In genomic region chr4:48409203-48409602, GRCh38 we compare ENCODE assay signal across 21 cellular contexts.
DNase-seq lines count a peak whose midpoint lies in the region; ATAC-seq, FAIRE-seq and TF ChIP-seq lines count a peak whose summit lies in the region.
"Had no signal": no experiment of that assay in that cellular context is flagged by ENCODE, and none has a peak within 500 bp of the region (broad histone marks: within the 10 kb centered on the region; RNA-seq: fewer than 3 reads in every experiment).

No MANE protein-coding gene starts in this region.

- no peak overlapping the region for H3K4me3 ChIP-seq in small intestine (ENCODE audit: low read depth in 1 of 2, low read length in 2 of 2)

- no peaks in the 10 kb centered on the region for H3K27me3 Mint-ChIP-seq in mesothelial cell of epicardium (ENCODE audit: low read depth)
- H3K27me3 Mint-ChIP-seq: CD8-positive, alpha-beta memory T cell had no signal

- peaks cover 3% of the 10 kb centered on the region for H3K4me1 Mint-ChIP-seq in mesothelial cell of epicardium

- no peak for TF ChIP-seq CTCF in mesothelial cell of epicardium (IDR thresholded peaks at IDR 0.05; ENCODE audit: unreplicated experiment)

- H3K4me1 ChIP-seq in small intestine (ENCODE audit: control insufficient read depth in 2 of 2, insufficient read depth in 1 of 2, low read depth in 1 of 2, low read length in 1 of 2): no peaks in the 10 kb centered on the region

- DNase-seq in HTR-8/SVneo (ENCODE audit: insufficient read length, low spot score): no peak
- DNase-seq in RKO (ENCODE audit: low spot score): peak; percentile 35
- DNase-seq in fibroblast of gingiva (ENCODE audit: low read depth): peak; percentile 3
- peak; percentile 16 for DNase-seq in small intestine
- no peak for DNase-seq in mesothelial cell of epicardium (ENCODE audit: low spot score in 2 of 2, unreplicated experiment in 2 of 2)
- no peak for DNase-seq in caudate nucleus (lab: John Stamatoyannopoulos, UW)
- DNase-seq: ACHN; C1 segment of cervical spinal cord; CD8-positive, alpha-beta memory T cell; HFFc6; IMR-90; MM.1S; NCI-H1105; NCI-H1694 treated with DMSO at 0.1 percent for 48 hours; NCI-H524 treated with DMSO at 0.1 percent for 48 hours; PC-3; SIG-M5 had no signal

- FAIRE-seq in HTR-8/SVneo (lab: Jason Lieb, UNC): peak; percentile 13
- no peak for FAIRE-seq in small intestine (lab: Jason Lieb, UNC)
- FAIRE-seq: H54 had no signal

- H3K27ac Mint-ChIP-seq in mesothelial cell of epicardium: no peak overlapping the region
- H3K27ac Mint-ChIP-seq: HFFc6 had no signal

- H3K9me3 ChIP-seq in small intestine (ENCODE audit: control insufficient read depth, low read depth): no peaks in the 10 kb centered on the region

- H3K27ac ChIP-seq in small intestine (ENCODE audit: low read depth in 1 of 2, low read length in 1 of 2) (no peak overlapping the region), caudate nucleus (ENCODE audit: low read depth, low read length) (no peak overlapping the region)
- H3K27ac ChIP-seq: RWPE1 had no signal

- WGBS in small intestine, 3 donors: 54 to 74% (median 64%) methylated on average over 4 of the region's 4 CpGs

- ATAC-seq in GM21526 (IDR thresholded peaks at IDR 0.05; ENCODE audit: low FRiP score, unreplicated experiment): no peak
- ATAC-seq: PC-3, SK-N-SH treated with all-trans-retinoic acid at 6 μM for 48 hours had no signal

- no peak overlapping the region for H3K4me3 Mint-ChIP-seq in mesothelial cell of epicardium
- H3K4me3 Mint-ChIP-seq: HFFc6 had no signal

- peaks cover 5% of the 10 kb centered on the region for H3K9me3 Mint-ChIP-seq in mesothelial cell of epicardium
- H3K9me3 Mint-ChIP-seq: CD8-positive, alpha-beta memory T cell; HFFc6 had no signal

- H3K27me3 ChIP-seq in small intestine (ENCODE audit: control insufficient read depth in 2 of 2, insufficient read depth in 2 of 2, low read length in 2 of 2): no peaks in the 10 kb centered on the region

- no peaks in the 10 kb centered on the region for H3K36me3 ChIP-seq in small intestine (ENCODE audit: control insufficient read depth in 2 of 2, insufficient read depth in 2 of 2, low read length in 2 of 2)

- peaks cover 35% of the 10 kb centered on the region for H3K36me3 Mint-ChIP-seq in mesothelial cell of epicardium

Comparison
In these comparisons a context has a peak if more than half of its experiments do, and no peak if none do; other contexts are left out.
1. DNase-seq: peak in RKO (single experiment), fibroblast of gingiva (single experiment) and small intestine (single experiment); none in HTR-8/SVneo (single experiment), mesothelial cell of epicardium (0 of 2) and caudate nucleus (0 of 61).